ENCODE assay signal across 1 cellular context in genomic region chr18:47263197-47263827, GRCh38.
TF ChIP-seq lines count a peak whose summit lies in the region.

No MANE protein-coding gene starts in this region.

TF ChIP-seq in HepG2, 621 proteins besides CTCF, POLR2A, EP300 and RAD21 (continued from another document):
- TF ChIP-seq ATRX (CRISPR knock-in tag; IDR thresholded peaks at IDR 0.05; ENCODE audit: borderline replicate concordance) (no peak), SIX1 (CRISPR knock-in tag; IDR thresholded peaks at IDR 0.05; ENCODE audit: borderline replicate concordance) (no peak)
